In the genomic region with DNA sequence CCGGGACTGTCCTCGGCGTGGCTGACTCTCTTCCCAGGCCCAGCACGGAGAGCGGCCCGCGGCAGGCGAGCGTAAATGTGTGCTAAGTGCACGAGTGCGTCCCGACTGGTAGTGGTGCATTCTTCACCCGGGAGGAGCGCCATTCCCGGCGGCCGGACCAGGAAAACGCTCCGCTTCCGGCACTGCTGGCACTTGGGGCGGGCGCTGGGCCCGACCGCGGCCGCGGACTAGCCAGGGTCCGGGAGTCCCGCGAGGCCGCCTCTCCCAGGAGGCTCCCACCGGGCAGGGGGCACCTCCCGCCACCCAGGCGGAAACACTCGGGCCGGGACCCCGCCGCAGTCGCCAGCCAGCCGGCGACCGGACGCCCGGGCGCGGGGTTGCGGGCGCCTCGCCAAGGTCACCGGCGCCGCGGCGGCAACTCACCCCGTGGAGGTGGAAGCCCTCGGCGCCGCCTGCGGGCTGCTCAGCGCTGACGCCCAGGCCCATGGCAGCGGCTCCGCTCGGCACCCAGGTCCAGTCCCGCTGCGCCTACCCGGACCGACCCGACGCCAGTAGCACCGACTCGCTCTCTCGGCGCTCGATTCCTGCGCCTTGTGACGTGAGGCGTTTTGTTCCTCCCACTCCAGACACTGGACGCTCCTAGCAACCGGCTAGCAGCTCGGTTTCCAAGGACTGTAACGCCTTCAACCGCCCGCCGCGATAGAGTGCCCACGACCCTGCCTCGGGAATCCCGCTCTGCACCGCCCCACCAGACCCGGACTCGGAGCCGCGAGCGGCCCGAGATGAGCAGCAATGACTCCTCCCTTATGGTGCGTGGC, we compare ENCODE assay signal across 1 cellular context.
TF ChIP-seq lines count a peak whose summit lies in the region.

A gene (minus strand): TSS at position 572 of the 818 bp plus-strand sequence. CDS start 86 bp downstream, at position 486.
A gene with protein sequence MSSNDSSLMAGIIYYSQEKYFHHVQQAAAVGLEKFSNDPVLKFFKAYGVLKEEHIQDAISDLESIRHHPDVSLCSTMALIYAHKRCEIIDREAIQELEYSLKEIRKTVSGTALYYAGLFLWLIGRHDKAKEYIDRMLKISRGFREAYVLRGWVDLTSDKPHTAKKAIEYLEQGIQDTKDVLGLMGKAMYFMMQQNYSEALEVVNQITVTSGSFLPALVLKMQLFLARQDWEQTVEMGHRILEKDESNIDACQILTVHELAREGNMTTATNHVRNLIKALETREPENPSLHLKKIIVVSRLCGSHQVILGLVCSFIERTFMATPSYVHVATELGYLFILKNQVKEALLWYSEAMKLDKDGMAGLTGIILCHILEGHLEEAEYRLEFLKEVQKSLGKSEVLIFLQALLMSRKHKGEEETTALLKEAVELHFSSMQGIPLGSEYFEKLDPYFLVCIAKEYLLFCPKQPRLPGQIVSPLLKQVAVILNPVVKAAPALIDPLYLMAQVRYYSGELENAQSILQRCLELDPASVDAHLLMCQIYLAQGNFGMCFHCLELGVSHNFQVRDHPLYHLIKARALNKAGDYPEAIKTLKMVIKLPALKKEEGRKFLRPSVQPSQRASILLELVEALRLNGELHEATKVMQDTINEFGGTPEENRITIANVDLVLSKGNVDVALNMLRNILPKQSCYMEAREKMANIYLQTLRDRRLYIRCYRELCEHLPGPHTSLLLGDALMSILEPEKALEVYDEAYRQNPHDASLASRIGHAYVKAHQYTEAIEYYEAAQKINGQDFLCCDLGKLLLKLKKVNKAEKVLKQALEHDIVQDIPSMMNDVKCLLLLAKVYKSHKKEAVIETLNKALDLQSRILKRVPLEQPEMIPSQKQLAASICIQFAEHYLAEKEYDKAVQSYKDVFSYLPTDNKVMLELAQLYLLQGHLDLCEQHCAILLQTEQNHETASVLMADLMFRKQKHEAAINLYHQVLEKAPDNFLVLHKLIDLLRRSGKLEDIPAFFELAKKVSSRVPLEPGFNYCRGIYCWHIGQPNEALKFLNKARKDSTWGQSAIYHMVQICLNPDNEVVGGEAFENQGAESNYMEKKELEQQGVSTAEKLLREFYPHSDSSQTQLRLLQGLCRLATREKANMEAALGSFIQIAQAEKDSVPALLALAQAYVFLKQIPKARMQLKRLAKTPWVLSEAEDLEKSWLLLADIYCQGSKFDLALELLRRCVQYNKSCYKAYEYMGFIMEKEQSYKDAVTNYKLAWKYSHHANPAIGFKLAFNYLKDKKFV (N-terminal part only) (plus strand): TSS at position 625 of the 818 bp plus-strand sequence. CDS start 158 bp downstream, at position 783.

TF ChIP-seq in K562, 482 proteins besides CTCF, POLR2A, EP300 and RAD21 (continued from another document and continues in another):
- TF ChIP-seq, protein P1, sequence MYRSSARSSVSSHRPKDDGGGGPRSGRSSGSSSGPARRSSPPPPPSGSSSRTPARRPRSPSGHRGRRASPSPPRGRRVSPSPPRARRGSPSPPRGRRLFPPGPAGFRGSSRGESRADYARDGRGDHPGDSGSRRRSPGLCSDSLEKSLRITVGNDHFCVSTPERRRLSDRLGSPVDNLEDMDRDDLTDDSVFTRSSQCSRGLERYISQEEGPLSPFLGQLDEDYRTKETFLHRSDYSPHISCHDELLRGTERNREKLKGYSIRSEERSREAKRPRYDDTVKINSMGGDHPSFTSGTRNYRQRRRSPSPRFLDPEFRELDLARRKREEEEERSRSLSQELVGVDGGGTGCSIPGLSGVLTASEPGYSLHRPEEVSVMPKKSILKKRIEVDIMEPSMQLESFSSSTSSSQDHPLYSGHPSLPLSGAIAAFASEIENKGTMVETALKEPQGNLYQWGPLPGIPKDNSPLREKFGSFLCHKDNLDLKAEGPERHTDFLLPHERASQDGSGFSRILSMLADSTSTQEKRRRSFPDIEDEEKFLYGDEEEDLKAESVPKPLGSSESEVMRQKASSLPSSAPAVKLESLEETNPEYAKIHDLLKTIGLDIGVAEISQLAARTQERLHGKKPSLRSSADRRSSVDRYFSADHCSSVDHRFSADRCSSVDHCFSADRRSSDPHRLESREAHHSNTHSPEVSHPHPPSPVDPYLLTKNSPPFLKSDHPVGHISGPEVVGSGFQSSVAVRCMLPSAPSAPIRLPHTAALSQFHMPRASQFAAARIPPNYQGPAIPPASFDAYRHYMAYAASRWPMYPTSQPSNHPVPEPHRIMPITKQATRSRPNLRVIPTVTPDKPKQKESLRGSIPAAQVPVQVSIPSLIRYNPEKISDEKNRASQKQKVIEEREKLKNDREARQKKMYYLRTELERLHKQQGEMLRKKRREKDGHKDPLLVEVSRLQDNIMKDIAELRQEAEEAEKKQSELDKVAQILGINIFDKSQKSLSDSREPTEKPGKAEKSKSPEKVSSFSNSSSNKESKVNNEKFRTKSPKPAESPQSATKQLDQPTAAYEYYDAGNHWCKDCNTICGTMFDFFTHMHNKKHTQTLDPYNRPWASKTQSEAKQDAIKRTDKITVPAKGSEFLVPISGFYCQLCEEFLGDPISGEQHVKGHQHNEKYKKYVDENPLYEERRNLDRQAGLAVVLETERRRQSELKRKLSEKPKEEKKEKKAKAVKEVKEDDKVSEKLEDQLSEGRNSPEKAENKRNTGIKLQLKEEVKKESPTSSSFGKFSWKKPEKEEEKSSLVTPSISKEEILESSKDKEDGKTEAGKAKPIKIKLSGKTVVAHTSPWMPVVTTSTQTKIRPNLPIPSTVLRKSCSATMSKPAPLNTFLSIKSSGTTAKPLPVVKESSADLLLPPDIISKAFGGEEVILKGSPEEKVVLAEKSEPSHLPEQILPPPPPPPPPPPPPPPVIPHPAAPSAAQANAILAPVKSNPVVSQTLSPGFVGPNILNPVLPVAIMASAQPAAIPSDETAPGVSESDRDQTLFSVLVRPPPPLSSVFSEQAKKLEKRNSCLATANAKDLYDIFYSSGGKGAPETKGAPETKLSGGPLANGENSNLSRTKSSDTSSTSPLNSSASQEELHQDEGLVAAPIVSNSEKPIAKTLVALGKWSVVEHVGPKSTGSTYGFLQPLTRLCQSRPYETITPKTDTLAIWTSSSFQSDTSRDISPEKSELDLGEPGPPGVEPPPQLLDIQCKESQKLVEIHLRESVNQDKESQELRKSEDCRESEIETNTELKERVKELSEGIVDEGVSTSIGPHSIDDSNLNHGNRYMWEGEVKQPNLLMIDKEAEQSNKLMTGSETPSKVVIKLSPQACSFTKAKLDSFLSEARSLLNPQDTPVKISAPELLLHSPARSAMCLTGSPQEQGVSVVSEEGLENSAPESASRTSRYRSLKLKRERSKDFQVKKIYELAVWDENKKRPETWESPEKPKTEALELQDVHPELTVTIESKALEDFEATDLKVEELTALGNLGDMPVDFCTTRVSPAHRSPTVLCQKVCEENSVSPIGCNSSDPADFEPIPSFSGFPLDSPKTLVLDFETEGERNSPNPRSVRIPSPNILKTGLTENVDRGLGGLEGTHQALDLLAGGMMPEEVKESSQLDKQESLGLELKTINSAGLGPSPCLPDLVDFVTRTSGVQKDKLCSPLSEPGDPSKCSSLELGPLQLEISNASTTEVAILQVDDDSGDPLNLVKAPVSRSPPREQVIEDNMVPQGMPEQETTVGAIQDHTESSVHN (IDR thresholded peaks at IDR 0.05; ENCODE audit: borderline replicate concordance in 1 of 2, low read depth in 1 of 2) = no peak
- TF ChIP-seq, protein P2, sequence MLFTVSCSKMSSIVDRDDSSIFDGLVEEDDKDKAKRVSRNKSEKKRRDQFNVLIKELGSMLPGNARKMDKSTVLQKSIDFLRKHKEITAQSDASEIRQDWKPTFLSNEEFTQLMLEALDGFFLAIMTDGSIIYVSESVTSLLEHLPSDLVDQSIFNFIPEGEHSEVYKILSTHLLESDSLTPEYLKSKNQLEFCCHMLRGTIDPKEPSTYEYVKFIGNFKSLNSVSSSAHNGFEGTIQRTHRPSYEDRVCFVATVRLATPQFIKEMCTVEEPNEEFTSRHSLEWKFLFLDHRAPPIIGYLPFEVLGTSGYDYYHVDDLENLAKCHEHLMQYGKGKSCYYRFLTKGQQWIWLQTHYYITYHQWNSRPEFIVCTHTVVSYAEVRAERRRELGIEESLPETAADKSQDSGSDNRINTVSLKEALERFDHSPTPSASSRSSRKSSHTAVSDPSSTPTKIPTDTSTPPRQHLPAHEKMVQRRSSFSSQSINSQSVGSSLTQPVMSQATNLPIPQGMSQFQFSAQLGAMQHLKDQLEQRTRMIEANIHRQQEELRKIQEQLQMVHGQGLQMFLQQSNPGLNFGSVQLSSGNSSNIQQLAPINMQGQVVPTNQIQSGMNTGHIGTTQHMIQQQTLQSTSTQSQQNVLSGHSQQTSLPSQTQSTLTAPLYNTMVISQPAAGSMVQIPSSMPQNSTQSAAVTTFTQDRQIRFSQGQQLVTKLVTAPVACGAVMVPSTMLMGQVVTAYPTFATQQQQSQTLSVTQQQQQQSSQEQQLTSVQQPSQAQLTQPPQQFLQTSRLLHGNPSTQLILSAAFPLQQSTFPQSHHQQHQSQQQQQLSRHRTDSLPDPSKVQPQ (CRISPR knock-in tag; IDR thresholded peaks at IDR 0.05; ENCODE audit: borderline replicate concordance) = no peak
- TF ChIP-seq TARDBP (IDR thresholded peaks at IDR 0.05) (peak; percentile 49; the same call in 1 of the 2 replicates), RCOR1 (IDR thresholded peaks at IDR 0.05; ENCODE audit: borderline replicate concordance in 1 of 2, low read depth in 2 of 2, low read length in 2 of 2) (peak in 1 of 2 experiments; percentile 53; a peak in 1 of 4 replicates), ZC3H11A (IDR thresholded peaks at IDR 0.05; ENCODE audit: low read depth, low read length) (no peak), RB1 (IDR thresholded peaks at IDR 0.05; ENCODE audit: low read depth) (peak; percentile 88), ZNF408 (CRISPR knock-in tag; IDR thresholded peaks at IDR 0.05; ENCODE audit: low read depth) (no peak), SRSF3 (IDR thresholded peaks at IDR 0.05; ENCODE audit: insufficient read depth, low read length) (no peak), HNRNPK (IDR thresholded peaks at IDR 0.05; ENCODE audit: low read depth, low read length, poor library complexity, severe bottlenecking) (no peak), HDAC2 (IDR thresholded peaks at IDR 0.05) (peak; percentile 70; the same call in 1 of the 2 replicates), YY1 (IDR thresholded peaks at IDR 0.05; ENCODE audit: borderline replicate concordance in 1 of 3, control insufficient read depth in 1 of 3, extremely low read depth in 1 of 3, insufficient read depth in 3 of 3, insufficient read length in 1 of 3, insufficient replicate concordance in 2 of 3, low read depth in 1 of 3, low read length in 2 of 3) (peak in 2 of 3 experiments; percentile 56 to 59), MTA3 (IDR thresholded peaks at IDR 0.05; ENCODE audit: borderline replicate concordance) (peak; percentile 54; the same call in 1 of the 2 replicates), TBP (optimal IDR thresholded peaks at IDR 0.05; ENCODE audit: low read depth, low read length) (peak; percentile 26), KLF6 (CRISPR knock-in tag; IDR thresholded peaks at IDR 0.05; ENCODE audit: borderline replicate concordance) (no peak), POLR2G (IDR thresholded peaks at IDR 0.05; ENCODE audit: low read depth, low read length) (peak; percentile 87), NRF1 (conservative IDR thresholded peaks at IDR 0.05 in 1 of 2, IDR thresholded peaks at IDR 0.05 in 1 of 2) (peak in 1 of 2 experiments; percentile 31; a peak in 2 of 4 replicates), ZBTB17 (CRISPR knock-in tag; IDR thresholded peaks at IDR 0.05) (peak; percentile 100), NFIX (CRISPR knock-in tag; IDR thresholded peaks at IDR 0.05; ENCODE audit: low read depth) (no peak)
- TF ChIP-seq, protein P3, sequence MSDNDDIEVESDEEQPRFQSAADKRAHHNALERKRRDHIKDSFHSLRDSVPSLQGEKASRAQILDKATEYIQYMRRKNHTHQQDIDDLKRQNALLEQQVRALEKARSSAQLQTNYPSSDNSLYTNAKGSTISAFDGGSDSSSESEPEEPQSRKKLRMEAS (CRISPR knock-in tag; IDR thresholded peaks at IDR 0.05) = peak; percentile 50; the same call in 1 of the 2 replicates
- TF ChIP-seq, protein P4, sequence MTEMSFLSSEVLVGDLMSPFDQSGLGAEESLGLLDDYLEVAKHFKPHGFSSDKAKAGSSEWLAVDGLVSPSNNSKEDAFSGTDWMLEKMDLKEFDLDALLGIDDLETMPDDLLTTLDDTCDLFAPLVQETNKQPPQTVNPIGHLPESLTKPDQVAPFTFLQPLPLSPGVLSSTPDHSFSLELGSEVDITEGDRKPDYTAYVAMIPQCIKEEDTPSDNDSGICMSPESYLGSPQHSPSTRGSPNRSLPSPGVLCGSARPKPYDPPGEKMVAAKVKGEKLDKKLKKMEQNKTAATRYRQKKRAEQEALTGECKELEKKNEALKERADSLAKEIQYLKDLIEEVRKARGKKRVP (CRISPR knock-in tag; IDR thresholded peaks at IDR 0.05) = 0 out of 2 replicates have a peak, but pooled peaks have one; percentile 16
- TF ChIP-seq, protein P5, sequence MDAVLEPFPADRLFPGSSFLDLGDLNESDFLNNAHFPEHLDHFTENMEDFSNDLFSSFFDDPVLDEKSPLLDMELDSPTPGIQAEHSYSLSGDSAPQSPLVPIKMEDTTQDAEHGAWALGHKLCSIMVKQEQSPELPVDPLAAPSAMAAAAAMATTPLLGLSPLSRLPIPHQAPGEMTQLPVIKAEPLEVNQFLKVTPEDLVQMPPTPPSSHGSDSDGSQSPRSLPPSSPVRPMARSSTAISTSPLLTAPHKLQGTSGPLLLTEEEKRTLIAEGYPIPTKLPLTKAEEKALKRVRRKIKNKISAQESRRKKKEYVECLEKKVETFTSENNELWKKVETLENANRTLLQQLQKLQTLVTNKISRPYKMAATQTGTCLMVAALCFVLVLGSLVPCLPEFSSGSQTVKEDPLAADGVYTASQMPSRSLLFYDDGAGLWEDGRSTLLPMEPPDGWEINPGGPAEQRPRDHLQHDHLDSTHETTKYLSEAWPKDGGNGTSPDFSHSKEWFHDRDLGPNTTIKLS (IDR thresholded peaks at IDR 0.05; ENCODE audit: borderline replicate concordance, low read depth) = peak; percentile 81; the same call in 1 of the 2 replicates
- TF ChIP-seq, protein P6, sequence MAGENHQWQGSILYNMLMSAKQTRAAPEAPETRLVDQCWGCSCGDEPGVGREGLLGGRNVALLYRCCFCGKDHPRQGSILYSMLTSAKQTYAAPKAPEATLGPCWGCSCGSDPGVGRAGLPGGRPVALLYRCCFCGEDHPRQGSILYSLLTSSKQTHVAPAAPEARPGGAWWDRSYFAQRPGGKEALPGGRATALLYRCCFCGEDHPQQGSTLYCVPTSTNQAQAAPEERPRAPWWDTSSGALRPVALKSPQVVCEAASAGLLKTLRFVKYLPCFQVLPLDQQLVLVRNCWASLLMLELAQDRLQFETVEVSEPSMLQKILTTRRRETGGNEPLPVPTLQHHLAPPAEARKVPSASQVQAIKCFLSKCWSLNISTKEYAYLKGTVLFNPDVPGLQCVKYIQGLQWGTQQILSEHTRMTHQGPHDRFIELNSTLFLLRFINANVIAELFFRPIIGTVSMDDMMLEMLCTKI (IDR thresholded peaks at IDR 0.05; ENCODE audit: partially characterized antibody) = no peak
- TF ChIP-seq, protein P7, sequence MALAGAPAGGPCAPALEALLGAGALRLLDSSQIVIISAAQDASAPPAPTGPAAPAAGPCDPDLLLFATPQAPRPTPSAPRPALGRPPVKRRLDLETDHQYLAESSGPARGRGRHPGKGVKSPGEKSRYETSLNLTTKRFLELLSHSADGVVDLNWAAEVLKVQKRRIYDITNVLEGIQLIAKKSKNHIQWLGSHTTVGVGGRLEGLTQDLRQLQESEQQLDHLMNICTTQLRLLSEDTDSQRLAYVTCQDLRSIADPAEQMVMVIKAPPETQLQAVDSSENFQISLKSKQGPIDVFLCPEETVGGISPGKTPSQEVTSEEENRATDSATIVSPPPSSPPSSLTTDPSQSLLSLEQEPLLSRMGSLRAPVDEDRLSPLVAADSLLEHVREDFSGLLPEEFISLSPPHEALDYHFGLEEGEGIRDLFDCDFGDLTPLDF (CRISPR knock-in tag; IDR thresholded peaks at IDR 0.05) = no peak; the same call in 1 of the 2 replicates
- TF ChIP-seq, protein P8, sequence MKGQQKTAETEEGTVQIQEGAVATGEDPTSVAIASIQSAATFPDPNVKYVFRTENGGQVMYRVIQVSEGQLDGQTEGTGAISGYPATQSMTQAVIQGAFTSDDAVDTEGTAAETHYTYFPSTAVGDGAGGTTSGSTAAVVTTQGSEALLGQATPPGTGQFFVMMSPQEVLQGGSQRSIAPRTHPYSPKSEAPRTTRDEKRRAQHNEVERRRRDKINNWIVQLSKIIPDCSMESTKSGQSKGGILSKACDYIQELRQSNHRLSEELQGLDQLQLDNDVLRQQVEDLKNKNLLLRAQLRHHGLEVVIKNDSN (CRISPR knock-in tag; IDR thresholded peaks at IDR 0.05) = no peak; the same call in none of the 2 replicates
